ENCODE assay signal across 8 cellular contexts in the genomic region with DNA sequence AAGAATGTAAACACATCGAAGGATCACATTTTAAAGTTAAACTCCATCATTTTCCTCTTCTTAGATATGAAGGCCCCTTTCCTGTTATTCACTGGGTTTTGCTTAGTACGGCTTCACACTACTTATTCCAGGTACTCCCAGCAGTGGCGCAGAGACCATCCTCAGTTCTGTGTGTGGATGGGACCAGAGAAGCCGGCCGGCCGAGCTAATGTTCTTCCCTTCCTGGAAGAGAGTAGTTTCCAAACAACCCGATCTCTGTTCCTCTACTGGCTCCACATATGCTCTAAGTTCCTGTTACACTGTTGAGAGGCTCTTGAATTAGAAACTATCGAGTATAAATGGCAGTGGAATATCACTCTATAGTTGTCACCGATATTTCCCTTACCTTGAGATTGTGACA. TPM values are rescaled to one million over a fixed set of nuclear protein-coding genes. Genes with fewer than 3 reads are reported as not detected.
DNase-seq lines count a peak whose midpoint lies in the region; ATAC-seq and TF ChIP-seq lines count a peak whose summit lies in the region.

No MANE protein-coding gene starts in this region.

- H3K27ac ChIP-seq in C4-2B, result peak overlapping the region; percentile 73
- H3K27ac ChIP-seq in liver (ENCODE audit: low read depth in 1 of 2, low read length in 2 of 2), result no peak overlapping the region
- peak overlapping the region in 3 of 4 donors; percentile 44 to 93 (median 83) for H3K27ac ChIP-seq in tibial nerve

- peak overlapping the region; percentile 91 for H2AFZ ChIP-seq in Loucy (ENCODE audit: low read length)

- DNase-seq in astrocyte of the spinal cord (ENCODE audit: low read depth, low spot score) (no peak), tibial nerve (ENCODE audit: low spot score in 2 of 2) (no peak), NCI-H2196 treated with DMSO at 0.1 percent for 48 hours (lab: John Stamatoyannopoulos, UW; ENCODE audit: unreplicated experiment) (no peak)

- TF ChIP-seq CTCF in C4-2B (conservative IDR thresholded peaks at IDR 0.05) (no peak), Loucy (conservative IDR thresholded peaks at IDR 0.05; ENCODE audit: low read length) (no peak), astrocyte of the spinal cord (IDR thresholded peaks at IDR 0.05; ENCODE audit: low read depth, low read length) (no peak), liver (IDR thresholded peaks at IDR 0.05; ENCODE audit: low read depth, low read length, missing input control) (no peak), tibial nerve (IDR thresholded peaks at IDR 0.05) (no peak)

- H3K4me2 ChIP-seq in Loucy (ENCODE audit: low read depth, low read length, poor library complexity, severe bottlenecking), result peak overlapping the region; percentile 76

- peaks cover 3% of the 10 kb centered on the region for H3K27me3 ChIP-seq in Loucy (ENCODE audit: insufficient read depth, low read length, poor library complexity, severe bottlenecking)
- no peaks in the 10 kb centered on the region for H3K27me3 ChIP-seq in liver (ENCODE audit: control insufficient read depth in 4 of 4, insufficient read depth in 4 of 4, low read length in 3 of 4)
- no peaks in the 10 kb centered on the region for H3K27me3 ChIP-seq in tibial nerve

- H3K79me2 ChIP-seq in Loucy (ENCODE audit: insufficient read depth, low read length), result peaks cover 42% of the 10 kb centered on the region

- H3F3A ChIP-seq in Loucy (ENCODE audit: low read depth), result no peaks in the 10 kb centered on the region

- no peaks in the 10 kb centered on the region for H3K9me2 ChIP-seq in Loucy (replicated peaks; ENCODE audit: low read depth, low read length)

- H3K4me3 ChIP-seq in Loucy (ENCODE audit: low read length, poor library complexity, severe bottlenecking), result peak overlapping the region; percentile 100
- peak overlapping the region; percentile 80 for H3K4me3 ChIP-seq in astrocyte of the spinal cord (ENCODE audit: low read depth, low read length)
- peak overlapping the region; percentile 71 to 99 (median 86) for H3K4me3 ChIP-seq in liver (ENCODE audit: low read depth in 1 of 3, low read length in 3 of 3)
- peak overlapping the region; percentile 87 to 97 (median 91) for H3K4me3 ChIP-seq in tibial nerve

- 73% methylated on average over 9 of the region's 9 CpGs for WGBS in liver
- 59 to 63% methylated on average over 9 of the region's 9 CpGs for WGBS in tibial nerve, 2 donors

- H3K9ac ChIP-seq in Loucy (ENCODE audit: low read depth, low read length, poor library complexity, severe bottlenecking) (peak overlapping the region; percentile 90), liver (ENCODE audit: low read depth in 1 of 2, low read length in 2 of 2) (peak overlapping the region in 1 of 2 donors; percentile 69)

- TF ChIP-seq RAD21 in liver (IDR thresholded peaks at IDR 0.05), result no peak

- H3K36me3 ChIP-seq in Loucy (ENCODE audit: insufficient read depth, low read length), result peaks cover 4% of the 10 kb centered on the region; the same call in 1 of the 2 replicates
- H3K36me3 ChIP-seq in liver (ENCODE audit: control insufficient read depth in 4 of 4, insufficient read depth in 3 of 4, low read depth in 1 of 4, low read length in 3 of 4), result peaks cover 2 to 20% (median 8%) of the 10 kb centered on the region in 4 donors
- H3K36me3 ChIP-seq in tibial nerve, result peaks cover 0 to 41% (median 0%) of the 10 kb centered on the region in 3 donors

- ATAC-seq in GM21825 (IDR thresholded peaks at IDR 0.05; ENCODE audit: unreplicated experiment) (no peak), GM21515 (IDR thresholded peaks at IDR 0.05; ENCODE audit: unreplicated experiment) (no peak)

- H3K9me3 ChIP-seq in Loucy (ENCODE audit: insufficient read depth, low read depth, low read length), result no peaks in the 10 kb centered on the region
- no peaks in the 10 kb centered on the region for H3K9me3 ChIP-seq in liver (ENCODE audit: control insufficient read depth in 4 of 4, low read length in 3 of 4)
- no peaks in the 10 kb centered on the region for H3K9me3 ChIP-seq in tibial nerve

- peaks cover 39% of the 10 kb centered on the region for H3K4me1 ChIP-seq in Loucy (ENCODE audit: insufficient read depth, low read length, poor library complexity, severe bottlenecking)
- peaks cover 0 to 15% (median 13%) of the 10 kb centered on the region in 4 donors for H3K4me1 ChIP-seq in liver (ENCODE audit: control insufficient read depth in 4 of 4, insufficient read depth in 4 of 4, low read length in 3 of 4)
- H3K4me1 ChIP-seq in tibial nerve, result peaks cover 0 to 22% (median 8%) of the 10 kb centered on the region in 4 donors

- in situ Hi-C loops in astrocyte of the spinal cord (cut with HindIII; ENCODE audit: low sequenced_read_pairs), result no loop called here

- H4K20me1 ChIP-seq in Loucy (ENCODE audit: insufficient read depth, low read length, poor library complexity, severe bottlenecking), result peaks cover 17% of the 10 kb centered on the region

- TF ChIP-seq EP300 in tibial nerve (IDR thresholded peaks at IDR 0.05), result no peak

- no peak for TF ChIP-seq POLR2A in tibial nerve (IDR thresholded peaks at IDR 0.05)

TF ChIP-seq in liver, 16 proteins besides CTCF, POLR2A, EP300 and RAD21:
- TF ChIP-seq HNF4A (conservative IDR thresholded peaks at IDR 0.05), result no peak
- TF ChIP-seq YY1 (IDR thresholded peaks at IDR 0.05), result no peak
- no peak for TF ChIP-seq NR2F2 (IDR thresholded peaks at IDR 0.05)

RNA-seq across cellular contexts. Expression of a gene that starts 0.7 kb away (rescaled TPM):
- total RNA-seq in liver (10 to 100 TPM in 1 of 2 donors, 1 to 10 TPM in 1; 8.2 to 20.1 TPM), tibial nerve (10 to 100 TPM; 18.6 to 45.7 (median 30.7) TPM)
- polyA plus RNA-seq in liver, result 1 to 10 TPM; 5.2 to 9.5 TPM

Comparison
In these comparisons a context has a peak if more than half of its experiments do, and no peak if none do; other contexts are left out.
1. H3K27ac ChIP-seq: peak in C4-2B (single experiment) and tibial nerve (3 of 4); none in liver (0 of 2).
2. Peak in every context shown above with its lines, with median percentiles within 50 percentile points of each other: H3K4me3 ChIP-seq.